In the genomic region with DNA sequence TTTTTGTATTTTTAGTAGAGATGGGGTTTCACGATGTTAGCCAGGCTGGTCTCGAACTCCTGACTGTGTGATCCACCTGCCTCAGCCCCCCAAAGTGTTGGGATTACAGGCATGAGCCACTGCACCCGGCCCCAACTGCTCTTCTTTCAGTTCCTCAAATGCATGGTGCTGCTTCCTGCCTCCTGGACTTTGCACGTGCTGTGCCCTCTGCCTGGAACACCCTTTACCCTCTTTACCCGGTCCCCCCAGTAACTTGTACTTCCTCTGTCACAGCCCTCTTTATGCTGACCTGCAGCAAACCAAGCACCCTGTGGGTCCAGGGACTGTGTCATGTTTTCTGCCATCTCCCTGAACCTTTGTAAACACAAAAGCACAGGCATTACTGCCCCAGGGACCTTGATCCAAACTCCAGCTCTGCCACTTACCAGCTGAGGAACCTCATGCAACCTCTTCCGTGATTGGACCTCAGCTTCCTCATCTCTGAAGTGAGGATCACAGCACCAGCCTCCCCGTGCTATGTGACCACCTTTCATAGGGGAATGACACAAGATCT, we compare ENCODE assay signal across 1 cellular context.
A peak's percentile ranks its signal among the peaks of the same experiment; 100 is the strongest.
TF ChIP-seq lines count a peak whose summit lies in the region.

No MANE protein-coding gene starts in this region.

TF ChIP-seq in GM12878, 131 proteins besides CTCF, POLR2A, EP300 and RAD21 (continued from another document and continues in another):
- TF ChIP-seq, protein P1, sequence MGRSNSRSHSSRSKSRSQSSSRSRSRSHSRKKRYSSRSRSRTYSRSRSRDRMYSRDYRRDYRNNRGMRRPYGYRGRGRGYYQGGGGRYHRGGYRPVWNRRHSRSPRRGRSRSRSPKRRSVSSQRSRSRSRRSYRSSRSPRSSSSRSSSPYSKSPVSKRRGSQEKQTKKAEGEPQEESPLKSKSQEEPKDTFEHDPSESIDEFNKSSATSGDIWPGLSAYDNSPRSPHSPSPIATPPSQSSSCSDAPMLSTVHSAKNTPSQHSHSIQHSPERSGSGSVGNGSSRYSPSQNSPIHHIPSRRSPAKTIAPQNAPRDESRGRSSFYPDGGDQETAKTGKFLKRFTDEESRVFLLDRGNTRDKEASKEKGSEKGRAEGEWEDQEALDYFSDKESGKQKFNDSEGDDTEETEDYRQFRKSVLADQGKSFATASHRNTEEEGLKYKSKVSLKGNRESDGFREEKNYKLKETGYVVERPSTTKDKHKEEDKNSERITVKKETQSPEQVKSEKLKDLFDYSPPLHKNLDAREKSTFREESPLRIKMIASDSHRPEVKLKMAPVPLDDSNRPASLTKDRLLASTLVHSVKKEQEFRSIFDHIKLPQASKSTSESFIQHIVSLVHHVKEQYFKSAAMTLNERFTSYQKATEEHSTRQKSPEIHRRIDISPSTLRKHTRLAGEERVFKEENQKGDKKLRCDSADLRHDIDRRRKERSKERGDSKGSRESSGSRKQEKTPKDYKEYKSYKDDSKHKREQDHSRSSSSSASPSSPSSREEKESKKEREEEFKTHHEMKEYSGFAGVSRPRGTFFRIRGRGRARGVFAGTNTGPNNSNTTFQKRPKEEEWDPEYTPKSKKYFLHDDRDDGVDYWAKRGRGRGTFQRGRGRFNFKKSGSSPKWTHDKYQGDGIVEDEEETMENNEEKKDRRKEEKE (IDR thresholded peaks at IDR 0.05) = no peak
- TF ChIP-seq RAD51 (IDR thresholded peaks at IDR 0.05) (0 out of 2 replicates have a peak, but pooled peaks have one; percentile 16), MXI1 (IDR thresholded peaks at IDR 0.05; ENCODE audit: low read depth, low read length) (no peak), ATF7 (IDR thresholded peaks at IDR 0.05; ENCODE audit: low read depth) (0 out of 2 replicates have a peak, but pooled peaks have one; percentile 17), PML (IDR thresholded peaks at IDR 0.05; ENCODE audit: low read length) (no peak), CREB1 (IDR thresholded peaks at IDR 0.05; ENCODE audit: low read depth) (no peak), EGR1 (IDR thresholded peaks at IDR 0.05; ENCODE audit: borderline replicate concordance in 1 of 2, low read depth in 2 of 2, low read length in 2 of 2) (no peak), POLR2AphosphoS2 (IDR thresholded peaks at IDR 0.05; ENCODE audit: low read depth, low read length) (no peak), RFX5 (IDR thresholded peaks at IDR 0.05; ENCODE audit: low read depth, low read length) (no peak), WRNIP1 (IDR thresholded peaks at IDR 0.05; ENCODE audit: borderline replicate concordance, low read depth, low read length) (no peak), NFXL1 (IDR thresholded peaks at IDR 0.05; ENCODE audit: borderline replicate concordance) (no peak), ESRRA (IDR thresholded peaks at IDR 0.05; ENCODE audit: low read length) (no peak), RELA (IDR thresholded peaks at IDR 0.05; ENCODE audit: borderline replicate concordance, partially characterized antibody) (no peak), PAX8 (IDR thresholded peaks at IDR 0.05) (no peak), YBX1 (IDR thresholded peaks at IDR 0.05) (no peak), POU2F2 (IDR thresholded peaks at IDR 0.05; ENCODE audit: borderline replicate concordance, low read depth, low read length) (no peak), NR2C2 (IDR thresholded peaks at IDR 0.05; ENCODE audit: borderline replicate concordance, control insufficient read depth, insufficient read length, low read depth) (no peak)
- TF ChIP-seq, protein P2, sequence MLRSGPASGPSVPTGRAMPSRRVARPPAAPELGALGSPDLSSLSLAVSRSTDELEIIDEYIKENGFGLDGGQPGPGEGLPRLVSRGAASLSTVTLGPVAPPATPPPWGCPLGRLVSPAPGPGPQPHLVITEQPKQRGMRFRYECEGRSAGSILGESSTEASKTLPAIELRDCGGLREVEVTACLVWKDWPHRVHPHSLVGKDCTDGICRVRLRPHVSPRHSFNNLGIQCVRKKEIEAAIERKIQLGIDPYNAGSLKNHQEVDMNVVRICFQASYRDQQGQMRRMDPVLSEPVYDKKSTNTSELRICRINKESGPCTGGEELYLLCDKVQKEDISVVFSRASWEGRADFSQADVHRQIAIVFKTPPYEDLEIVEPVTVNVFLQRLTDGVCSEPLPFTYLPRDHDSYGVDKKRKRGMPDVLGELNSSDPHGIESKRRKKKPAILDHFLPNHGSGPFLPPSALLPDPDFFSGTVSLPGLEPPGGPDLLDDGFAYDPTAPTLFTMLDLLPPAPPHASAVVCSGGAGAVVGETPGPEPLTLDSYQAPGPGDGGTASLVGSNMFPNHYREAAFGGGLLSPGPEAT (IDR thresholded peaks at IDR 0.05; ENCODE audit: low read depth) = peak; percentile 65; the same call in 1 of the 2 replicates
- TF ChIP-seq, protein P3, sequence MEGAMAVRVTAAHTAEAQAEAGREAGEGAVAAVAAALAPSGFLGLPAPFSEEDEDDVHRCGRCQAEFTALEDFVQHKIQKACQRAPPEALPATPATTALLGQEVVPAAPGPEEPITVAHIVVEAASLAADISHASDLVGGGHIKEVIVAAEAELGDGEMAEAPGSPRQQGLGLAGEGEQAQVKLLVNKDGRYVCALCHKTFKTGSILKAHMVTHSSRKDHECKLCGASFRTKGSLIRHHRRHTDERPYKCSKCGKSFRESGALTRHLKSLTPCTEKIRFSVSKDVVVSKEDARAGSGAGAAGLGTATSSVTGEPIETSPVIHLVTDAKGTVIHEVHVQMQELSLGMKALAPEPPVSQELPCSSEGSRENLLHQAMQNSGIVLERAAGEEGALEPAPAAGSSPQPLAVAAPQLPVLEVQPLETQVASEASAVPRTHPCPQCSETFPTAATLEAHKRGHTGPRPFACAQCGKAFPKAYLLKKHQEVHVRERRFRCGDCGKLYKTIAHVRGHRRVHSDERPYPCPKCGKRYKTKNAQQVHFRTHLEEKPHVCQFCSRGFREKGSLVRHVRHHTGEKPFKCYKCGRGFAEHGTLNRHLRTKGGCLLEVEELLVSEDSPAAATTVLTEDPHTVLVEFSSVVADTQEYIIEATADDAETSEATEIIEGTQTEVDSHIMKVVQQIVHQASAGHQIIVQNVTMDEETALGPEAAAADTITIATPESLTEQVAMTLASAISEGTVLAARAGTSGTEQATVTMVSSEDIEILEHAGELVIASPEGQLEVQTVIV (IDR thresholded peaks at IDR 0.05; ENCODE audit: borderline replicate concordance, partially characterized antibody) = no peak
- TF ChIP-seq, protein P4, sequence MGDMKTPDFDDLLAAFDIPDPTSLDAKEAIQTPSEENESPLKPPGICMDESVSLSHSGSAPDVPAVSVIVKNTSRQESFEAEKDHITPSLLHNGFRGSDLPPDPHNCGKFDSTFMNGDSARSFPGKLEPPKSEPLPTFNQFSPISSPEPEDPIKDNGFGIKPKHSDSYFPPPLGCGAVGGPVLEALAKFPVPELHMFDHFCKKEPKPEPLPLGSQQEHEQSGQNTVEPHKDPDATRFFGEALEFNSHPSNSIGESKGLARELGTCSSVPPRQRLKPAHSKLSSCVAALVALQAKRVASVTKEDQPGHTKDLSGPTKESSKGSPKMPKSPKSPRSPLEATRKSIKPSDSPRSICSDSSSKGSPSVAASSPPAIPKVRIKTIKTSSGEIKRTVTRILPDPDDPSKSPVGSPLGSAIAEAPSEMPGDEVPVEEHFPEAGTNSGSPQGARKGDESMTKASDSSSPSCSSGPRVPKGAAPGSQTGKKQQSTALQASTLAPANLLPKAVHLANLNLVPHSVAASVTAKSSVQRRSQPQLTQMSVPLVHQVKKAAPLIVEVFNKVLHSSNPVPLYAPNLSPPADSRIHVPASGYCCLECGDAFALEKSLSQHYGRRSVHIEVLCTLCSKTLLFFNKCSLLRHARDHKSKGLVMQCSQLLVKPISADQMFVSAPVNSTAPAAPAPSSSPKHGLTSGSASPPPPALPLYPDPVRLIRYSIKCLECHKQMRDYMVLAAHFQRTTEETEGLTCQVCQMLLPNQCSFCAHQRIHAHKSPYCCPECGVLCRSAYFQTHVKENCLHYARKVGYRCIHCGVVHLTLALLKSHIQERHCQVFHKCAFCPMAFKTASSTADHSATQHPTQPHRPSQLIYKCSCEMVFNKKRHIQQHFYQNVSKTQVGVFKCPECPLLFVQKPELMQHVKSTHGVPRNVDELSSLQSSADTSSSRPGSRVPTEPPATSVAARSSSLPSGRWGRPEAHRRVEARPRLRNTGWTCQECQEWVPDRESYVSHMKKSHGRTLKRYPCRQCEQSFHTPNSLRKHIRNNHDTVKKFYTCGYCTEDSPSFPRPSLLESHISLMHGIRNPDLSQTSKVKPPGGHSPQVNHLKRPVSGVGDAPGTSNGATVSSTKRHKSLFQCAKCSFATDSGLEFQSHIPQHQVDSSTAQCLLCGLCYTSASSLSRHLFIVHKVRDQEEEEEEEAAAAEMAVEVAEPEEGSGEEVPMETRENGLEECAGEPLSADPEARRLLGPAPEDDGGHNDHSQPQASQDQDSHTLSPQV (IDR thresholded peaks at IDR 0.05) = no peak
- TF ChIP-seq, protein P5, sequence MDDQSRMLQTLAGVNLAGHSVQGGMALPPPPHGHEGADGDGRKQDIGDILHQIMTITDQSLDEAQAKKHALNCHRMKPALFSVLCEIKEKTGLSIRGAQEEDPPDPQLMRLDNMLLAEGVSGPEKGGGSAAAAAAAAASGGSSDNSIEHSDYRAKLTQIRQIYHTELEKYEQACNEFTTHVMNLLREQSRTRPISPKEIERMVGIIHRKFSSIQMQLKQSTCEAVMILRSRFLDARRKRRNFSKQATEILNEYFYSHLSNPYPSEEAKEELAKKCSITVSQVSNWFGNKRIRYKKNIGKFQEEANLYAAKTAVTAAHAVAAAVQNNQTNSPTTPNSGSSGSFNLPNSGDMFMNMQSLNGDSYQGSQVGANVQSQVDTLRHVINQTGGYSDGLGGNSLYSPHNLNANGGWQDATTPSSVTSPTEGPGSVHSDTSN (IDR thresholded peaks at IDR 0.05; ENCODE audit: insufficient replicate concordance, low read depth, low read length) = no peak
- TF ChIP-seq, protein P6, sequence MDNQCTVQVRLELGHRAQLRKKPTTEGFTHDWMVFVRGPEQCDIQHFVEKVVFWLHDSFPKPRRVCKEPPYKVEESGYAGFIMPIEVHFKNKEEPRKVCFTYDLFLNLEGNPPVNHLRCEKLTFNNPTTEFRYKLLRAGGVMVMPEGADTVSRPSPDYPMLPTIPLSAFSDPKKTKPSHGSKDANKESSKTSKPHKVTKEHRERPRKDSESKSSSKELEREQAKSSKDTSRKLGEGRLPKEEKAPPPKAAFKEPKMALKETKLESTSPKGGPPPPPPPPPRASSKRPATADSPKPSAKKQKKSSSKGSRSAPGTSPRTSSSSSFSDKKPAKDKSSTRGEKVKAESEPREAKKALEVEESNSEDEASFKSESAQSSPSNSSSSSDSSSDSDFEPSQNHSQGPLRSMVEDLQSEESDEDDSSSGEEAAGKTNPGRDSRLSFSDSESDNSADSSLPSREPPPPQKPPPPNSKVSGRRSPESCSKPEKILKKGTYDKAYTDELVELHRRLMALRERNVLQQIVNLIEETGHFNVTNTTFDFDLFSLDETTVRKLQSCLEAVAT (IDR thresholded peaks at IDR 0.05) = no peak
- TF ChIP-seq, protein P7, sequence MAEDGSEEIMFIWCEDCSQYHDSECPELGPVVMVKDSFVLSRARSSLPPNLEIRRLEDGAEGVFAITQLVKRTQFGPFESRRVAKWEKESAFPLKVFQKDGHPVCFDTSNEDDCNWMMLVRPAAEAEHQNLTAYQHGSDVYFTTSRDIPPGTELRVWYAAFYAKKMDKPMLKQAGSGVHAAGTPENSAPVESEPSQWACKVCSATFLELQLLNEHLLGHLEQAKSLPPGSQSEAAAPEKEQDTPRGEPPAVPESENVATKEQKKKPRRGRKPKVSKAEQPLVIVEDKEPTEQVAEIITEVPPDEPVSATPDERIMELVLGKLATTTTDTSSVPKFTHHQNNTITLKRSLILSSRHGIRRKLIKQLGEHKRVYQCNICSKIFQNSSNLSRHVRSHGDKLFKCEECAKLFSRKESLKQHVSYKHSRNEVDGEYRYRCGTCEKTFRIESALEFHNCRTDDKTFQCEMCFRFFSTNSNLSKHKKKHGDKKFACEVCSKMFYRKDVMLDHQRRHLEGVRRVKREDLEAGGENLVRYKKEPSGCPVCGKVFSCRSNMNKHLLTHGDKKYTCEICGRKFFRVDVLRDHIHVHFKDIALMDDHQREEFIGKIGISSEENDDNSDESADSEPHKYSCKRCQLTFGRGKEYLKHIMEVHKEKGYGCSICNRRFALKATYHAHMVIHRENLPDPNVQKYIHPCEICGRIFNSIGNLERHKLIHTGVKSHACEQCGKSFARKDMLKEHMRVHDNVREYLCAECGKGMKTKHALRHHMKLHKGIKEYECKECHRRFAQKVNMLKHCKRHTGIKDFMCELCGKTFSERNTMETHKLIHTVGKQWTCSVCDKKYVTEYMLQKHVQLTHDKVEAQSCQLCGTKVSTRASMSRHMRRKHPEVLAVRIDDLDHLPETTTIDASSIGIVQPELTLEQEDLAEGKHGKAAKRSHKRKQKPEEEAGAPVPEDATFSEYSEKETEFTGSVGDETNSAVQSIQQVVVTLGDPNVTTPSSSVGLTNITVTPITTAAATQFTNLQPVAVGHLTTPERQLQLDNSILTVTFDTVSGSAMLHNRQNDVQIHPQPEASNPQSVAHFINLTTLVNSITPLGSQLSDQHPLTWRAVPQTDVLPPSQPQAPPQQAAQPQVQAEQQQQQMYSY (CRISPR knock-in tag; IDR thresholded peaks at IDR 0.05) = no peak
- TF ChIP-seq, protein P8, sequence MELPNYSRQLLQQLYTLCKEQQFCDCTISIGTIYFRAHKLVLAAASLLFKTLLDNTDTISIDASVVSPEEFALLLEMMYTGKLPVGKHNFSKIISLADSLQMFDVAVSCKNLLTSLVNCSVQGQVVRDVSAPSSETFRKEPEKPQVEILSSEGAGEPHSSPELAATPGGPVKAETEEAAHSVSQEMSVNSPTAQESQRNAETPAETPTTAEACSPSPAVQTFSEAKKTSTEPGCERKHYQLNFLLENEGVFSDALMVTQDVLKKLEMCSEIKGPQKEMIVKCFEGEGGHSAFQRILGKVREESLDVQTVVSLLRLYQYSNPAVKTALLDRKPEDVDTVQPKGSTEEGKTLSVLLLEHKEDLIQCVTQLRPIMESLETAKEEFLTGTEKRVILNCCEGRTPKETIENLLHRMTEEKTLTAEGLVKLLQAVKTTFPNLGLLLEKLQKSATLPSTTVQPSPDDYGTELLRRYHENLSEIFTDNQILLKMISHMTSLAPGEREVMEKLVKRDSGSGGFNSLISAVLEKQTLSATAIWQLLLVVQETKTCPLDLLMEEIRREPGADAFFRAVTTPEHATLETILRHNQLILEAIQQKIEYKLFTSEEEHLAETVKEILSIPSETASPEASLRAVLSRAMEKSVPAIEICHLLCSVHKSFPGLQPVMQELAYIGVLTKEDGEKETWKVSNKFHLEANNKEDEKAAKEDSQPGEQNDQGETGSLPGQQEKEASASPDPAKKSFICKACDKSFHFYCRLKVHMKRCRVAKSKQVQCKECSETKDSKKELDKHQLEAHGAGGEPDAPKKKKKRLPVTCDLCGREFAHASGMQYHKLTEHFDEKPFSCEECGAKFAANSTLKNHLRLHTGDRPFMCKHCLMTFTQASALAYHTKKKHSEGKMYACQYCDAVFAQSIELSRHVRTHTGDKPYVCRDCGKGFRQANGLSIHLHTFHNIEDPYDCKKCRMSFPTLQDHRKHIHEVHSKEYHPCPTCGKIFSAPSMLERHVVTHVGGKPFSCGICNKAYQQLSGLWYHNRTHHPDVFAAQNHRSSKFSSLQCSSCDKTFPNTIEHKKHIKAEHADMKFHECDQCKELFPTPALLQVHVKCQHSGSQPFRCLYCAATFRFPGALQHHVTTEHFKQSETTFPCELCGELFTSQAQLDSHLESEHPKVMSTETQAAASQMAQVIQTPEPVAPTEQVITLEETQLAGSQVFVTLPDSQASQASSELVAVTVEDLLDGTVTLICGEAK (IDR thresholded peaks at IDR 0.05; ENCODE audit: borderline replicate concordance) = no peak
